ENCODE assay signal across 1 cellular context in genomic region chrX:46575991-46576392, GRCh38.
TF ChIP-seq lines count a peak whose summit lies in the region.

No MANE protein-coding gene starts in this region.

TF ChIP-seq in SK-N-SH, 30 proteins besides CTCF, POLR2A, EP300 and RAD21 (continued from another document):
- TF ChIP-seq REST (IDR thresholded peaks at IDR 0.05; ENCODE audit: low read depth, low read length) (no peak), MEF2A (IDR thresholded peaks at IDR 0.05; ENCODE audit: borderline replicate concordance, low read depth) (no peak), TCF12 (IDR thresholded peaks at IDR 0.05) (no peak), YY1 (IDR thresholded peaks at IDR 0.05; ENCODE audit: low read depth) (no peak), TAF1 (IDR thresholded peaks at IDR 0.05; ENCODE audit: borderline replicate concordance, low read depth, low read length) (no peak), ZBTB33 (IDR thresholded peaks at IDR 0.05; ENCODE audit: borderline replicate concordance, low read depth) (no peak), MAX (IDR thresholded peaks at IDR 0.05; ENCODE audit: low read depth) (no peak), POLR2AphosphoS5 (IDR thresholded peaks at IDR 0.05; ENCODE audit: low read depth, low read length) (no peak), NFIC (IDR thresholded peaks at IDR 0.05; ENCODE audit: borderline replicate concordance) (no peak), FOXJ3 (CRISPR knock-in tag; IDR thresholded peaks at IDR 0.05) (no peak), NRF1 (IDR thresholded peaks at IDR 0.05; ENCODE audit: low read depth, low read length) (no peak)
- TF ChIP-seq, protein P1, sequence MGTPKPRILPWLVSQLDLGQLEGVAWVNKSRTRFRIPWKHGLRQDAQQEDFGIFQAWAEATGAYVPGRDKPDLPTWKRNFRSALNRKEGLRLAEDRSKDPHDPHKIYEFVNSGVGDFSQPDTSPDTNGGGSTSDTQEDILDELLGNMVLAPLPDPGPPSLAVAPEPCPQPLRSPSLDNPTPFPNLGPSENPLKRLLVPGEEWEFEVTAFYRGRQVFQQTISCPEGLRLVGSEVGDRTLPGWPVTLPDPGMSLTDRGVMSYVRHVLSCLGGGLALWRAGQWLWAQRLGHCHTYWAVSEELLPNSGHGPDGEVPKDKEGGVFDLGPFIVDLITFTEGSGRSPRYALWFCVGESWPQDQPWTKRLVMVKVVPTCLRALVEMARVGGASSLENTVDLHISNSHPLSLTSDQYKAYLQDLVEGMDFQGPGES (IDR thresholded peaks at IDR 0.05; ENCODE audit: low read depth, low read length), result no peak
